In genomic region chr6:37172991-37173572, GRCh38 we compare ENCODE assay signal across 12 cellular contexts. TPM values are rescaled to one million over a fixed set of nuclear protein-coding genes. Genes with fewer than 3 reads are reported as not detected.
DNase-seq lines count a peak whose midpoint lies in the region; ATAC-seq and TF ChIP-seq lines count a peak whose summit lies in the region.
"Had no signal": no experiment of that assay in that cellular context is flagged by ENCODE, and none has a peak within 500 bp of the region (broad histone marks: within the 10 kb centered on the region; RNA-seq: fewer than 3 reads in every experiment).

No MANE protein-coding gene starts in this region.

- peaks cover 26 to 66% (median 54%) of the 10 kb centered on the region in 11 experiments for H3K36me3 ChIP-seq in BLaER1 treated with 17β-estradiol and CSF1 and Interleukin-3, amounts not matched to agents 10 nM and 100 nM
- H3K36me3 ChIP-seq in OCI-LY7 (ENCODE audit: insufficient read depth, low read length), result peaks cover 55% of the 10 kb centered on the region
- peaks cover 36% of the 10 kb centered on the region for H3K36me3 ChIP-seq in osteoblast (ENCODE audit: insufficient read depth, low read length)

- intact Hi-C loops in OCI-LY7 (cut with micrococcal nuclease; ENCODE audit: unreplicated experiment), result loop anchor here (1.0 to 10.0 kb wide), 5 partner anchors 35 to 408 kb away; no protein-coding TSS in a partner anchor

- H3K4me3 ChIP-seq in BLaER1 treated with 17β-estradiol and CSF1 and Interleukin-3, amounts not matched to agents 10 nM and 100 nM, result peak overlapping the region; percentile 84 to 99 (median 94); a peak in 19 of 20 replicates
- H3K4me3 ChIP-seq in OCI-LY7 (ENCODE audit: low read depth, low read length, poor library complexity, severe bottlenecking) (no peak overlapping the region), osteoblast (ENCODE audit: insufficient read depth, low read length) (no peak overlapping the region)

- no peak for ATAC-seq in effector memory CD8-positive, alpha-beta T cell (replicated peaks)
- ATAC-seq in GM21367 (IDR thresholded peaks at IDR 0.05; ENCODE audit: unreplicated experiment), result no peak

- TF ChIP-seq CTCF in OCI-LY7 (conservative IDR thresholded peaks at IDR 0.05; ENCODE audit: low read length) (no peak), osteoblast (IDR thresholded peaks at IDR 0.05; ENCODE audit: extremely low read depth, low read depth, low read length) (no peak), osteocyte (IDR thresholded peaks at IDR 0.05) (no peak)

- peaks cover 57 to 63% of the 10 kb centered on the region in 2 donors for H3K4me1 Mint-ChIP-seq in effector memory CD8-positive, alpha-beta T cell (ENCODE audit: low read depth in 2 of 2)
- H3K4me1 Mint-ChIP-seq in osteocyte (ENCODE audit: unreplicated experiment), result peaks cover 29% of the 10 kb centered on the region

- H3K9ac ChIP-seq in BLaER1 treated with 17β-estradiol and CSF1 and Interleukin-3, amounts not matched to agents 10 nM and 100 nM, result peak overlapping the region; percentile 89 to 99 (median 95)

- DNase-seq in OCI-LY7 (ENCODE audit: low spot score) (no peak), osteoblast (ENCODE audit: insufficient read length, low spot score, missing footprints) (no peak), NCI-H146 treated with DMSO at 0.1 percent for 48 hours (lab: John Stamatoyannopoulos, UW; ENCODE audit: unreplicated experiment) (no peak), osteocyte (ENCODE audit: extremely low spot score, unreplicated experiment) (no peak), HT-29 (ENCODE audit: low spot score) (no peak)
- no peak for DNase-seq in effector memory CD8-positive, alpha-beta T cell
- DNase-seq: aorta, DMS 273 treated with DMSO at 0.1 percent for 48 hours, NCI-H2081, SW 1271 had no signal

- peaks cover 0 to 11% (median 0%) of the 10 kb centered on the region in 11 experiments; a peak in 3 of 22 replicates for H3K9me3 ChIP-seq in BLaER1 treated with 17β-estradiol and CSF1 and Interleukin-3, amounts not matched to agents 10 nM and 100 nM (replicated peaks in 1 of 11)
- H3K9me3 ChIP-seq in OCI-LY7 (ENCODE audit: low read length) (no peaks in the 10 kb centered on the region), osteoblast (ENCODE audit: low read depth, low read length) (no peaks in the 10 kb centered on the region)

- no peaks in the 10 kb centered on the region for H3K9me3 Mint-ChIP-seq in effector memory CD8-positive, alpha-beta T cell
- no peaks in the 10 kb centered on the region for H3K9me3 Mint-ChIP-seq in osteocyte (ENCODE audit: unreplicated experiment)

- H3K9me2 ChIP-seq in OCI-LY7 (ENCODE audit: insufficient read depth, low read length), result no peaks in the 10 kb centered on the region

- CTCF ChIA-PET in OCI-LY7 (lab: Charles Lee; ENCODE audit: unreplicated experiment), result interaction anchor here (1.1 kb wide), 2 partner anchors 152 to 155 kb away, joined by 3 to 4 read pairs; no protein-coding TSS in a partner anchor

- no peaks in the 10 kb centered on the region for H3K27me3 Mint-ChIP-seq in effector memory CD8-positive, alpha-beta T cell
- no peaks in the 10 kb centered on the region for H3K27me3 Mint-ChIP-seq in osteocyte (ENCODE audit: unreplicated experiment)

- H3K4me1 ChIP-seq in BLaER1 treated with 17β-estradiol and CSF1 and Interleukin-3, amounts not matched to agents 10 nM and 100 nM, result peaks cover 43 to 80% (median 70%) of the 10 kb centered on the region in 10 experiments
- peaks cover 26% of the 10 kb centered on the region for H3K4me1 ChIP-seq in OCI-LY7 (ENCODE audit: insufficient read depth, low read length, poor library complexity, severe bottlenecking)
- H3K4me1 ChIP-seq in osteoblast (ENCODE audit: insufficient read depth, low read length), result peaks cover 24% of the 10 kb centered on the region

- peaks cover 0 to 29% (median 18%) of the 10 kb centered on the region in 11 experiments; a peak in 14 of 22 replicates for H4K20me1 ChIP-seq in BLaER1 treated with 17β-estradiol and CSF1 and Interleukin-3, amounts not matched to agents 10 nM and 100 nM
- H4K20me1 ChIP-seq in OCI-LY7 (ENCODE audit: insufficient read depth, low read length) (peaks cover 13% of the 10 kb centered on the region), osteoblast (ENCODE audit: insufficient read depth, low read length) (peaks cover 21% of the 10 kb centered on the region)

- peaks cover 0 to 16% (median 6%) of the 10 kb centered on the region in 11 experiments; a peak in 10 of 22 replicates for H3K27me3 ChIP-seq in BLaER1 treated with 17β-estradiol and CSF1 and Interleukin-3, amounts not matched to agents 10 nM and 100 nM
- no peaks in the 10 kb centered on the region for H3K27me3 ChIP-seq in osteoblast (ENCODE audit: insufficient read depth, low read length)

- H3K4me3 Mint-ChIP-seq in effector memory CD8-positive, alpha-beta T cell, result peak overlapping the region; percentile 94 to 96
- no peak overlapping the region for H3K4me3 Mint-ChIP-seq in osteocyte (ENCODE audit: unreplicated experiment)

- H3K36me3 Mint-ChIP-seq in effector memory CD8-positive, alpha-beta T cell (ENCODE audit: insufficient read depth), result peaks cover 80% of the 10 kb centered on the region
- H3K36me3 Mint-ChIP-seq in osteocyte (ENCODE audit: unreplicated experiment), result peaks cover 24% of the 10 kb centered on the region

- peak overlapping the region; percentile 64 to 97 (median 91) for H3K27ac ChIP-seq in BLaER1 treated with 17β-estradiol and CSF1 and Interleukin-3, amounts not matched to agents 10 nM and 100 nM
- H3K27ac ChIP-seq in OCI-LY7 (ENCODE audit: low read depth, low read length, poor library complexity, severe bottlenecking) (no peak overlapping the region), osteoblast (ENCODE audit: low read depth, low read length) (peak overlapping the region; percentile 7)

- H2AFZ ChIP-seq in OCI-LY7 (ENCODE audit: low read length) (no peak overlapping the region), osteoblast (ENCODE audit: low read length) (no peak overlapping the region)

- POLR2A ChIA-PET in OCI-LY7 (lab: Charles Lee), result interaction anchor here (0.6 to 4.8 kb wide), 2 partner anchors 86 to 121 kb away, joined by 4 to 40 read pairs; no protein-coding TSS in a partner anchor

- peak overlapping the region; percentile 92 to 99 (median 95) for H3K4me2 ChIP-seq in BLaER1 treated with 17β-estradiol and CSF1 and Interleukin-3, amounts not matched to agents 10 nM and 100 nM
- H3K4me2 ChIP-seq in OCI-LY7 (ENCODE audit: low read length), result peak overlapping the region; percentile 92; the same call in 1 of the 2 replicates
- no peak overlapping the region for H3K4me2 ChIP-seq in osteoblast (ENCODE audit: insufficient read depth, low read length)

- H3K79me2 ChIP-seq in OCI-LY7 (ENCODE audit: insufficient read depth, low read depth, low read length) (peaks cover 20% of the 10 kb centered on the region; the same call in 1 of the 2 replicates), osteoblast (ENCODE audit: insufficient read depth, low read length) (peaks cover 22% of the 10 kb centered on the region)

- H3K27ac Mint-ChIP-seq in effector memory CD8-positive, alpha-beta T cell, result peak overlapping the region; percentile 95 to 98
- H3K27ac Mint-ChIP-seq in osteocyte (ENCODE audit: unreplicated experiment), result no peak overlapping the region

- no TSS peak for BruUV-seq in OCI-LY7 (replicated peaks; lab: Mats Ljungman, UMichigan)

RNA-seq across cellular contexts. Expression of gene PIM1, which starts 3.1 kb away (rescaled TPM):
- 27.4 and 31.4 TPM in 2 replicates for total RNA-seq in OCI-LY7 (2014; rRNA removed; shearing (Covaris generic))
- 24.7 and 35.8 TPM in 2 replicates for total RNA-seq in OCI-LY7 (2022)
- 14.8 and 16.2 TPM in 2 replicates for total RNA-seq in osteoblast
- total RNA-seq in osteocyte, result 8.9 and 12.8 TPM in 2 replicates
- 20.0 and 23.6 TPM in 2 replicates for total RNA-seq in HT-29 (2014; rRNA removed; shearing (Covaris generic))

Comparison
In these comparisons a context has a peak if more than half of its experiments do, and no peak if none do; other contexts are left out.
1. H3K4me3 ChIP-seq: peak in BLaER1 treated with 17β-estradiol and CSF1 and Interleukin-3, amounts not matched to agents 10 nM and 100 nM (10 of 10); none in OCI-LY7 (single experiment) and osteoblast (single experiment).